ENCODE assay signal across 28 cellular contexts in the genomic region with DNA sequence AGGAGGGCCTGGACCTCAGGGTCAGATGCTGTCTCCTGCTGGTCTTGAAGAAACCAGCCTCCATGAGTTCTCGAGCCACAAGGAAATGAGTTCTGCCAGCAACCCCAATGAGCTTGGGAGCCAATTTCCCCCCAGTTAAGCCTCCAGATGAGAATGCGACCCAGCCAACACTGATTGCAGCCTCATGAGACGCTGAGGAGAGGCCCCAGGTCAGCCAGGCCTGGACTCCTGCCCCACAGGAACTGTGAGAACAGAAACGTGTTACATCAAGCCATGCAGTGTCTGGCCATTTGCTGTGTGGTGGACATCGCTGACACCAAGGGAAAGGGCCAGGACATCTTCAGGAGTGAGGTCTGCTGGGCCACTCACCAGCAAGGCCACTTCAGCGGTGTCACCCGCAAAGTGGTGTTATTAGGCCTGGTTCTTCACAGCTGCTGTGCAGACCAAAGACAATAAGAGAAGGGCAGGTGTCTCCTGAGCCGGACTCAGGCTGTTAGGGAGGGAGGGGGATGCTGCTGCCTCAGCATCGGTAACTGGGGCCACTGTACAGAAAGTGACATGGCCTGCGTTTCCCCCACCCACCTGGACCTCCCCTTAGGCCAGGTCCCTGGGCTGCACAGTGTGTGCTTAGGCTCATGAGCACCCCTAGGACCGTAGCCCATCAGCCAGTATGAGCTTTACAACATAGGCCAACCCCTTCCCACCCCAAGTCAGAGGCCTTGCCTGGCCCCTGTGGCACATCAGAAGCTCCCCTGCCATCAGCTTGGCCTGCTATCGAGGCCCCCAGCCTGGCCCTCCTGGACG.
DNase-seq lines count a peak whose midpoint lies in the region; TF ChIP-seq lines count a peak whose summit lies in the region.
"Had no signal": no experiment of that assay in that cellular context is flagged by ENCODE, and none has a peak within 500 bp of the region (broad histone marks: within the 10 kb centered on the region; RNA-seq: fewer than 3 reads in every experiment).

No MANE protein-coding gene starts in this region.

- H3K14ac ChIP-seq in H9 (ENCODE audit: insufficient read depth, low read length) = no peak overlapping the region

- TF ChIP-seq CTCF in H9 (conservative IDR thresholded peaks at IDR 0.05) (no peak), chondrocyte (IDR thresholded peaks at IDR 0.05) (no peak), osteoblast (IDR thresholded peaks at IDR 0.05; ENCODE audit: extremely low read depth, low read depth, low read length) (no peak), endothelial cell (IDR thresholded peaks at IDR 0.05; ENCODE audit: unreplicated experiment) (no peak)

- H2AK5ac ChIP-seq in H9 (ENCODE audit: insufficient read length, low read length) = no peak overlapping the region

- H3K23me2 ChIP-seq in H9 (ENCODE audit: insufficient read length, low read depth, low read length, poor library complexity, severe bottlenecking) = no peaks in the 10 kb centered on the region

- DNase-seq in NCI-H345 (lab: John Stamatoyannopoulos, UW) (peak; percentile 29), NCI-H345 treated with DMSO at 0.1 percent for 48 hours (lab: John Stamatoyannopoulos, UW; ENCODE audit: unreplicated experiment) (no peak), H9 (peak; percentile 14), chondrocyte (ENCODE audit: low spot score) (peak; percentile 66), osteoblast (ENCODE audit: insufficient read length, low spot score, missing footprints) (peak; percentile 54), glomerular visceral epithelial cell (ENCODE audit: extremely low spot score) (no peak), NCI-H446 (lab: John Stamatoyannopoulos, UW) (no peak), endothelial cell (ENCODE audit: low spot score) (no peak)
- DNase-seq: activated CD4-positive, alpha-beta T cell treated with anti-CD3 and anti-CD28 coated beads, Interleukin-2, amount 50 U/mL, for 48 hours; AML-193; CD4-positive, alpha-beta T cell; cortex of kidney; esophagus squamous epithelium; foreskin melanocyte; HFFc6; left colon; NCI-H1930; occipital lobe; small intestine; stimulated activated CD4-positive, alpha-beta T cell treated with anti-CD3 and anti-CD28 coated beads, Interleukin-1b, Interleukin-23, amount 100 ng/mL, for 48 hours; stimulated activated CD8-positive, alpha-beta memory T cell treated with anti-CD3 and anti-CD28 coated beads, Interleukin-4, amount 100 ng/mL, for 48 hours; stimulated activated naive CD8-positive, alpha-beta T cell treated with anti-CD3 and anti-CD28 coated beads, Interleukin-15, amount 100 ng/mL, for 72 hours had no signal

- no peak overlapping the region for H3K4me3 Mint-ChIP-seq in H9
- H3K4me3 Mint-ChIP-seq in chondrocyte (ENCODE audit: unreplicated experiment) = no peak overlapping the region
- no peak overlapping the region for H3K4me3 Mint-ChIP-seq in endothelial cell (ENCODE audit: unreplicated experiment)
- H3K4me3 Mint-ChIP-seq: CD4-positive, alpha-beta T cell; GM23338; HFFc6; stimulated activated naive CD8-positive, alpha-beta T cell treated with anti-CD3 and anti-CD28 coated beads, Interleukin-15, amount 100 ng/mL, for 72 hours had no signal

- H3K27me3 ChIP-seq in H9 (ENCODE audit: insufficient read depth, low read length) (no peaks in the 10 kb centered on the region), osteoblast (ENCODE audit: insufficient read depth, low read length) (no peaks in the 10 kb centered on the region)
- H3K27me3 ChIP-seq: esophagus squamous epithelium, SJSA1, thyroid gland had no signal

- no peak overlapping the region for H3T11ph ChIP-seq in H9 (ENCODE audit: low read length)

- H2BK15ac ChIP-seq in H9 (ENCODE audit: low read depth, low read length) = no peak overlapping the region

- no peak overlapping the region for H2BK20ac ChIP-seq in H9 (ENCODE audit: low read depth, low read length, poor library complexity, severe bottlenecking)

- no peak overlapping the region for H4K91ac ChIP-seq in H9 (ENCODE audit: insufficient read length, low read depth, low read length)

- H4K8ac ChIP-seq in H9 (replicated peaks; ENCODE audit: insufficient read length, low read depth, low read length) = peak overlapping the region; percentile 32

- H3K9me3 Mint-ChIP-seq in H9 = peaks cover 17 to 18% of the 10 kb centered on the region in 2 experiments
- peaks cover 19% of the 10 kb centered on the region for H3K9me3 Mint-ChIP-seq in chondrocyte (ENCODE audit: low read depth)
- peaks cover 9% of the 10 kb centered on the region for H3K9me3 Mint-ChIP-seq in endothelial cell (ENCODE audit: unreplicated experiment)

- no peak overlapping the region for H2BK5ac ChIP-seq in H9 (ENCODE audit: insufficient read length, low read length)

- H3K9me3 ChIP-seq in H9 (ENCODE audit: control insufficient read depth, low read depth, low read length) = no peaks in the 10 kb centered on the region
- no peaks in the 10 kb centered on the region for H3K9me3 ChIP-seq in osteoblast (ENCODE audit: low read depth, low read length)
- H3K9me3 ChIP-seq: SJSA1, thyroid gland had no signal

- no peaks in the 10 kb centered on the region for H3K36me3 ChIP-seq in osteoblast (ENCODE audit: insufficient read depth, low read length)
- H3K36me3 ChIP-seq: esophagus squamous epithelium, SJSA1, thyroid gland had no signal

- H3K79me1 ChIP-seq in H9 (ENCODE audit: insufficient read depth, low read depth, low read length, poor library complexity, severe bottlenecking) = no peaks in the 10 kb centered on the region

- H3K36me3 Mint-ChIP-seq in H9 (ENCODE audit: insufficient read depth in 1 of 3, low read depth in 3 of 3) (peaks cover 0 to 15% (median 1%) of the 10 kb centered on the region in 3 experiments; a peak in 4 of 7 replicates), chondrocyte (ENCODE audit: low read depth) (peaks cover 2% of the 10 kb centered on the region), endothelial cell (ENCODE audit: low read depth, unreplicated experiment) (peaks cover 9% of the 10 kb centered on the region)
- H3K36me3 Mint-ChIP-seq: activated naive CD4-positive, alpha-beta T cell treated with anti-CD3 and anti-CD28 coated beads, Interleukin-2, amount 50 U/mL, for 72 hours had no signal

- H2AFZ ChIP-seq in H9 (ENCODE audit: low read length) = no peak overlapping the region
- no peak overlapping the region for H2AFZ ChIP-seq in osteoblast (ENCODE audit: low read length)
- H2AFZ ChIP-seq: GM23338 had no signal

- no peak overlapping the region for H2BK120ac ChIP-seq in H9 (ENCODE audit: low read depth, low read length, poor library complexity, severe bottlenecking)

- H2BK12ac ChIP-seq in H9 (ENCODE audit: insufficient read length, low read depth, low read length) = no peak overlapping the region

- no CpG with 5 or more reads among the region's 13 CpGs for WGBS in H9 (ENCODE audit: extremely low coverage, insufficient read length, low lambda C conversion rate)

- H3K4ac ChIP-seq in H9 (ENCODE audit: low read depth, low read length) = no peak overlapping the region

- H3K27ac Mint-ChIP-seq in H9 (no peak overlapping the region; a peak in 1 of 7 replicates), chondrocyte (ENCODE audit: unreplicated experiment) (no peak overlapping the region), endothelial cell (ENCODE audit: unreplicated experiment) (no peak overlapping the region)
- H3K27ac Mint-ChIP-seq: activated naive CD4-positive, alpha-beta T cell treated with anti-CD3 and anti-CD28 coated beads, Interleukin-2, amount 50 U/mL, for 72 hours; CD4-positive, alpha-beta T cell; GM23338; HFFc6 had no signal

- H3K27me3 Mint-ChIP-seq in H9 (ENCODE audit: low read depth) = no peaks in the 10 kb centered on the region; the same call in none of the 2 replicates
- H3K27me3 Mint-ChIP-seq in chondrocyte (ENCODE audit: low read depth) = no peaks in the 10 kb centered on the region
- H3K27me3 Mint-ChIP-seq in endothelial cell (ENCODE audit: unreplicated experiment) = peaks cover 9% of the 10 kb centered on the region
- H3K27me3 Mint-ChIP-seq: stimulated activated naive CD8-positive, alpha-beta T cell treated with anti-CD3 and anti-CD28 coated beads, Interleukin-15, amount 100 ng/mL, for 72 hours had no signal

- no peak overlapping the region for H3K18ac ChIP-seq in H9 (ENCODE audit: insufficient read length, low read depth, low read length)

- no peaks in the 10 kb centered on the region for H3K79me2 ChIP-seq in H9 (ENCODE audit: insufficient read depth, low read length)
- H3K79me2 ChIP-seq in osteoblast (ENCODE audit: insufficient read depth, low read length) = no peaks in the 10 kb centered on the region

- no peak overlapping the region for H3K9ac ChIP-seq in H9 (ENCODE audit: extremely low read depth, insufficient read length, low read length)
- H3K9ac ChIP-seq: KMS-11 had no signal

- H3K56ac ChIP-seq in H9 (ENCODE audit: insufficient read length, low read depth, low read length) = no peak overlapping the region

- no peak overlapping the region for H4K5ac ChIP-seq in H9 (ENCODE audit: insufficient read length, low read depth, low read length)

- H3K23ac ChIP-seq in H9 (ENCODE audit: insufficient read length, low read depth, low read length) = no peak overlapping the region

- no peak overlapping the region for H3K4me2 ChIP-seq in H9 (ENCODE audit: insufficient read depth, insufficient read length, low read length)
- no peak overlapping the region for H3K4me2 ChIP-seq in osteoblast (ENCODE audit: insufficient read depth, low read length)
- H3K4me2 ChIP-seq: A549, GM23338, KMS-11 had no signal

- H3K27ac ChIP-seq in H9 (ENCODE audit: insufficient read length, low read depth, low read length) (no peak overlapping the region), osteoblast (ENCODE audit: low read depth, low read length) (no peak overlapping the region)
- H3K27ac ChIP-seq: A549, esophagus squamous epithelium, KMS-11, SJSA1, thyroid gland had no signal

- no peaks in the 10 kb centered on the region for H4K20me1 ChIP-seq in H9 (ENCODE audit: control insufficient read depth, insufficient read depth, insufficient read length)
- no peaks in the 10 kb centered on the region for H4K20me1 ChIP-seq in osteoblast (ENCODE audit: insufficient read depth, low read length)

- H3K4me1 ChIP-seq in H9 (ENCODE audit: insufficient read depth, low read length) (no peaks in the 10 kb centered on the region), osteoblast (ENCODE audit: insufficient read depth, low read length) (no peaks in the 10 kb centered on the region)
- H3K4me1 ChIP-seq: A549, esophagus squamous epithelium, SJSA1 had no signal

- no peaks in the 10 kb centered on the region for H3K4me1 Mint-ChIP-seq in H9
- H3K4me1 Mint-ChIP-seq in chondrocyte (ENCODE audit: low read depth) = no peaks in the 10 kb centered on the region
- no peaks in the 10 kb centered on the region for H3K4me1 Mint-ChIP-seq in endothelial cell (ENCODE audit: unreplicated experiment)
- H3K4me1 Mint-ChIP-seq: GM23338; stimulated activated naive CD8-positive, alpha-beta T cell treated with anti-CD3 and anti-CD28 coated beads, Interleukin-15, amount 100 ng/mL, for 72 hours had no signal

- H3K4me3 ChIP-seq in osteoblast (ENCODE audit: insufficient read depth, low read length) = no peak overlapping the region
- H3K4me3 ChIP-seq: A549, esophagus squamous epithelium, GM23338, SJSA1, thyroid gland had no signal

Comparison
In these comparisons a context has a peak if more than half of its experiments do, and no peak if none do; other contexts are left out.
1. DNase-seq: peak in NCI-H345 (single experiment), H9 (single experiment), chondrocyte (single experiment) and osteoblast (single experiment); none in NCI-H345 treated with DMSO at 0.1 percent for 48 hours (single experiment), glomerular visceral epithelial cell (single experiment), NCI-H446 (0 of 2) and endothelial cell (single experiment).